Comparison of ENCODE assay signal across 9 cellular contexts in genomic region chr18:38545071-38545470, GRCh38.
A peak's percentile ranks its signal among the peaks of the same experiment; 100 is the strongest.
DNase-seq lines count a peak whose midpoint lies in the region; ATAC-seq and TF ChIP-seq lines count a peak whose summit lies in the region.
"Had no signal": no experiment of that assay in that cellular context is flagged by ENCODE, and none has a peak within 500 bp of the region (broad histone marks: within the 10 kb centered on the region; RNA-seq: fewer than 3 reads in every experiment).

No MANE protein-coding gene starts in this region.

- POLR2A ChIA-PET in A673 (lab: Charles Lee; ENCODE audit: low non-redundant PET): no interaction called here

- TF ChIP-seq CTCF in A673 (conservative IDR thresholded peaks at IDR 0.05; ENCODE audit: low read depth, low read length) (peak; percentile 54), endodermal cell (conservative IDR thresholded peaks at IDR 0.05) (peak; percentile 86)

- peaks cover 20% of the 10 kb centered on the region for H3K4me1 Mint-ChIP-seq in endodermal cell
- H3K4me1 Mint-ChIP-seq in activated T-cell treated with anti-CD3 and anti-CD28 coated beads, Interleukin-2, amount 50 U/mL, for 24 hours (ENCODE audit: low read depth): peaks cover 2% of the 10 kb centered on the region
- H3K4me1 Mint-ChIP-seq: memory B cell had no signal

- no peak overlapping the region for H3K4me3 ChIP-seq in A673 (ENCODE audit: low read depth, low read length, poor library complexity, severe bottlenecking)
- H3K4me3 ChIP-seq in endodermal cell (ENCODE audit: low read length): no peak overlapping the region

- H3K9ac ChIP-seq in endodermal cell (ENCODE audit: extremely low read depth, low read length, poor library complexity, severe bottlenecking): no peak overlapping the region

- H3K27me3 ChIP-seq in A673 (replicated peaks; ENCODE audit: insufficient read depth, low read depth, low read length, poor library complexity) (no peaks in the 10 kb centered on the region), endodermal cell (ENCODE audit: control insufficient read depth, insufficient read depth, low read length, poor library complexity, severe bottlenecking) (peaks cover 38% of the 10 kb centered on the region)

- WGBS in endodermal cell (ENCODE audit: insufficient coverage in 1 of 2, insufficient read length in 1 of 2), 2 experiments: 82 to 100% methylated on average over 1 of the region's 1 CpG

- no peaks in the 10 kb centered on the region for H3K36me3 ChIP-seq in A673 (ENCODE audit: insufficient read depth, low read length, poor library complexity, severe bottlenecking)
- H3K36me3 ChIP-seq in endodermal cell (ENCODE audit: control insufficient read depth, insufficient read depth, low read length): no peaks in the 10 kb centered on the region

- intact Hi-C loops in A673 (cut with micrococcal nuclease; ENCODE audit: unreplicated experiment): no loop called here

- CTCF ChIA-PET in A673 (lab: Charles Lee): no interaction called here

- H3K4me1 ChIP-seq in A673 (ENCODE audit: insufficient read depth, low read length, poor library complexity, severe bottlenecking) (no peaks in the 10 kb centered on the region), endodermal cell (ENCODE audit: control insufficient read depth, insufficient read depth, low read length) (peaks cover 13% of the 10 kb centered on the region)

- no TSS peak for BruUV-seq in A673 (replicated peaks; lab: Mats Ljungman, UMichigan)

- DNase-seq in A673 (ENCODE audit: low spot score) (peak; percentile 19), GDM1 (lab: John Stamatoyannopoulos, UW) (peak; percentile 81), Kasumi-1 (lab: John Stamatoyannopoulos, UW) (peak; percentile 46 to 58), endodermal cell (peak; percentile 76), occipital lobe (lab: John Stamatoyannopoulos, UW) (no peak), midbrain (lab: John Stamatoyannopoulos, UW) (no peak)
- no peak for DNase-seq in activated T-cell treated with anti-CD3 and anti-CD28 coated beads, Interleukin-2, amount 50 U/mL, for 24 hours

- no peak overlapping the region for H3K27ac ChIP-seq in A673 (ENCODE audit: low read depth, low read length, poor library complexity, severe bottlenecking)
- H3K27ac ChIP-seq in endodermal cell (ENCODE audit: low read depth, low read length): no peak overlapping the region

- peaks cover 33% of the 10 kb centered on the region for H3K27me3 Mint-ChIP-seq in endodermal cell (ENCODE audit: insufficient read depth)
- no peaks in the 10 kb centered on the region for H3K27me3 Mint-ChIP-seq in activated T-cell treated with anti-CD3 and anti-CD28 coated beads, Interleukin-2, amount 50 U/mL, for 24 hours
- H3K27me3 Mint-ChIP-seq: memory B cell had no signal

- no peak overlapping the region for H3K27ac Mint-ChIP-seq in endodermal cell
- H3K27ac Mint-ChIP-seq in activated T-cell treated with anti-CD3 and anti-CD28 coated beads, Interleukin-2, amount 50 U/mL, for 24 hours: no peak overlapping the region
- H3K27ac Mint-ChIP-seq: memory B cell had no signal

- H3K9me3 ChIP-seq in A673 (ENCODE audit: low read depth, low read length, poor library complexity, severe bottlenecking): no peaks in the 10 kb centered on the region
- H3K9me3 ChIP-seq in endodermal cell (ENCODE audit: control insufficient read depth, low read length): no peaks in the 10 kb centered on the region

- H3K9me3 Mint-ChIP-seq in endodermal cell: no peaks in the 10 kb centered on the region
- H3K9me3 Mint-ChIP-seq in activated T-cell treated with anti-CD3 and anti-CD28 coated beads, Interleukin-2, amount 50 U/mL, for 24 hours: peaks cover 2% of the 10 kb centered on the region
- H3K9me3 Mint-ChIP-seq: memory B cell had no signal

- H3K4me3 Mint-ChIP-seq in endodermal cell: no peak overlapping the region
- H3K4me3 Mint-ChIP-seq in activated T-cell treated with anti-CD3 and anti-CD28 coated beads, Interleukin-2, amount 50 U/mL, for 24 hours: no peak overlapping the region
- H3K4me3 Mint-ChIP-seq: memory B cell had no signal

- no peak for ATAC-seq in HG03039 (IDR thresholded peaks at IDR 0.05; ENCODE audit: unreplicated experiment)

- no peaks in the 10 kb centered on the region for H3K36me3 Mint-ChIP-seq in endodermal cell (ENCODE audit: low read depth)
- no peaks in the 10 kb centered on the region for H3K36me3 Mint-ChIP-seq in activated T-cell treated with anti-CD3 and anti-CD28 coated beads, Interleukin-2, amount 50 U/mL, for 24 hours (ENCODE audit: low read depth)
- H3K36me3 Mint-ChIP-seq: memory B cell had no signal

Comparison
In these comparisons a context has a peak if more than half of its experiments do, and no peak if none do; other contexts are left out.
1. DNase-seq: peak in A673 (single experiment), GDM1 (single experiment), Kasumi-1 (2 of 2) and endodermal cell (single experiment); none in occipital lobe (single experiment), midbrain (single experiment) and activated T-cell treated with anti-CD3 and anti-CD28 coated beads, Interleukin-2, amount 50 U/mL, for 24 hours (single experiment).